17 cellular contexts compared by ENCODE assay signal in the genomic region with DNA sequence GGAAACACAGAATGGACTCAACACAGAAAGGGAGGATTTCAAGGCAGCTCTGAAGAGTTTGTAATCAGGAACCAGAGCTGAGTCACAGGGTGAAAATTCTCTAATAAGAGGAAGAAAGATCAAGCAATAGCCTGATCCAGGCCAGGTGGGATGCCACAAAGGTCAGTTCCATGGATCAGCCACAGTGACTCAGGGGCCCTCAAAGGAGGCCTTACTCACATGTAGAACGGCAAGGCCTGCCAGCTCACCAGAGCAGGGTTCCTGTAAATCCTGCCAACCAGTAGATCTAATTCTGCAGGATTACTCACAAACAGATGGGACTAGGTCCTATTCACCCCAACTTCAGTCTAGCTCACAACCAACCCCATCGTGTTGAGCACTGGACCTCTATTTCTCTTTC.
A peak's percentile ranks its signal among the peaks of the same experiment; 100 is the strongest.
DNase-seq lines count a peak whose midpoint lies in the region; ATAC-seq and TF ChIP-seq lines count a peak whose summit lies in the region.
"Had no signal": no experiment of that assay in that cellular context is flagged by ENCODE, and none has a peak within 500 bp of the region (broad histone marks: within the 10 kb centered on the region; RNA-seq: fewer than 3 reads in every experiment).

No MANE protein-coding gene starts in this region.

- no peak overlapping the region for H3K4me3 Mint-ChIP-seq in activated CD8-positive, alpha-beta T cell treated with anti-CD3 and anti-CD28 coated beads for 36 hours
- H3K4me3 Mint-ChIP-seq in stimulated activated memory B cell treated with anti-CD40 and anti-IgM and Interleukin-4, amounts not matched to agents 10 μg/mL and 1 μg/mL and 100 μg/mL, for 72 hours: no peak overlapping the region
- H3K4me3 Mint-ChIP-seq: activated naive CD8-positive, alpha-beta T cell treated with anti-CD3 and anti-CD28 coated beads, Interleukin-2, amount 50 U/mL, for 24 hours; CD4-positive, alpha-beta T cell; stimulated activated effector memory CD8-positive, alpha-beta T cell treated with anti-CD3 and anti-CD28 coated beads, Interleukin-12 subunit alpha, Interleukin-12 subunit beta, amount 100 ng/mL, for 72 hours had no signal

- H3K4me1 Mint-ChIP-seq in activated CD8-positive, alpha-beta T cell treated with anti-CD3 and anti-CD28 coated beads for 36 hours (ENCODE audit: low read depth): no peaks in the 10 kb centered on the region
- H3K4me1 Mint-ChIP-seq in stimulated activated memory B cell treated with anti-CD40 and anti-IgM and Interleukin-4, amounts not matched to agents 10 μg/mL and 1 μg/mL and 100 μg/mL, for 72 hours: no peaks in the 10 kb centered on the region
- H3K4me1 Mint-ChIP-seq: activated naive CD8-positive, alpha-beta T cell treated with anti-CD3 and anti-CD28 coated beads, Interleukin-2, amount 50 U/mL, for 24 hours; stimulated activated effector memory CD8-positive, alpha-beta T cell treated with anti-CD3 and anti-CD28 coated beads, Interleukin-12 subunit alpha, Interleukin-12 subunit beta, amount 100 ng/mL, for 72 hours had no signal

- intact Hi-C loops in activated CD8-positive, alpha-beta T cell treated with anti-CD3 and anti-CD28 coated beads for 36 hours (cut with micrococcal nuclease): no loop called here

- CTCF ChIA-PET in activated CD8-positive, alpha-beta T cell treated with anti-CD3 and anti-CD28 coated beads for 36 hours (lab: Charles Lee): no interaction called here

- ATAC-seq in activated CD8-positive, alpha-beta T cell treated with anti-CD3 and anti-CD28 coated beads for 36 hours: no peak
- no peak for ATAC-seq in stimulated activated memory B cell treated with anti-CD40 and anti-IgM and Interleukin-4, amounts not matched to agents 10 μg/mL and 1 μg/mL and 100 μg/mL, for 72 hours
- ATAC-seq: activated naive CD8-positive, alpha-beta T cell treated with anti-CD3 and anti-CD28 coated beads, Interleukin-2, amount 50 U/mL, for 24 hours; stimulated activated effector memory CD8-positive, alpha-beta T cell treated with anti-CD3 and anti-CD28 coated beads, Interleukin-12 subunit alpha, Interleukin-12 subunit beta, amount 100 ng/mL, for 72 hours had no signal

- no peaks in the 10 kb centered on the region for H3K36me3 Mint-ChIP-seq in activated CD8-positive, alpha-beta T cell treated with anti-CD3 and anti-CD28 coated beads for 36 hours (ENCODE audit: low read depth)
- no peaks in the 10 kb centered on the region for H3K36me3 Mint-ChIP-seq in stimulated activated memory B cell treated with anti-CD40 and anti-IgM and Interleukin-4, amounts not matched to agents 10 μg/mL and 1 μg/mL and 100 μg/mL, for 72 hours
- H3K36me3 Mint-ChIP-seq: stimulated activated effector memory CD8-positive, alpha-beta T cell treated with anti-CD3 and anti-CD28 coated beads, Interleukin-12 subunit alpha, Interleukin-12 subunit beta, amount 100 ng/mL, for 72 hours had no signal

- no peak overlapping the region for H3K27ac Mint-ChIP-seq in activated CD8-positive, alpha-beta T cell treated with anti-CD3 and anti-CD28 coated beads for 36 hours
- H3K27ac Mint-ChIP-seq in stimulated activated memory B cell treated with anti-CD40 and anti-IgM and Interleukin-4, amounts not matched to agents 10 μg/mL and 1 μg/mL and 100 μg/mL, for 72 hours: no peak overlapping the region
- H3K27ac Mint-ChIP-seq: activated naive CD8-positive, alpha-beta T cell treated with anti-CD3 and anti-CD28 coated beads, Interleukin-2, amount 50 U/mL, for 24 hours; CD4-positive, alpha-beta T cell; stimulated activated effector memory CD8-positive, alpha-beta T cell treated with anti-CD3 and anti-CD28 coated beads, Interleukin-12 subunit alpha, Interleukin-12 subunit beta, amount 100 ng/mL, for 72 hours had no signal

- no peak for TF ChIP-seq CTCF in activated CD8-positive, alpha-beta T cell treated with anti-CD3 and anti-CD28 coated beads for 36 hours (IDR thresholded peaks at IDR 0.05)

- DNase-seq in GM04504 (ENCODE audit: low read depth) (peak; percentile 36), LoVo (ENCODE audit: low spot score) (peak; percentile 37), dermis blood vessel endothelial cell (peak; percentile 4), renal cortical epithelial cell (ENCODE audit: low read depth) (peak; percentile 93), KBM-7 (no peak), NCI-H146 treated with DMSO at 0.1 percent for 48 hours (lab: John Stamatoyannopoulos, UW; ENCODE audit: unreplicated experiment) (no peak)
- no peak for DNase-seq in activated CD8-positive, alpha-beta T cell treated with anti-CD3 and anti-CD28 coated beads for 36 hours
- DNase-seq: activated CD4-positive, alpha-beta T cell treated with anti-CD3 and anti-CD28 coated beads, Interleukin-2, amount 50 U/mL, for 4 hours; activated naive CD8-positive, alpha-beta T cell treated with anti-CD3 and anti-CD28 coated beads, Interleukin-2, amount 50 U/mL, for 24 hours; CD4-positive, alpha-beta T cell; kidney; NCI-H1930; NCI-H510A; ovary; trophoblast cell had no signal

- no peaks in the 10 kb centered on the region for H3K27me3 Mint-ChIP-seq in activated CD8-positive, alpha-beta T cell treated with anti-CD3 and anti-CD28 coated beads for 36 hours
- no peaks in the 10 kb centered on the region for H3K27me3 Mint-ChIP-seq in stimulated activated memory B cell treated with anti-CD40 and anti-IgM and Interleukin-4, amounts not matched to agents 10 μg/mL and 1 μg/mL and 100 μg/mL, for 72 hours
- H3K27me3 Mint-ChIP-seq: activated naive CD8-positive, alpha-beta T cell treated with anti-CD3 and anti-CD28 coated beads, Interleukin-2, amount 50 U/mL, for 24 hours; CD4-positive, alpha-beta T cell had no signal

- in situ Hi-C loops in KBM-7 (cut with MboI; ENCODE audit: low pct_unique_long_range_greater_than_20kb, low sequenced_read_pairs): no loop called here

- H3K9me3 Mint-ChIP-seq in activated CD8-positive, alpha-beta T cell treated with anti-CD3 and anti-CD28 coated beads for 36 hours: no peaks in the 10 kb centered on the region
- no peaks in the 10 kb centered on the region for H3K9me3 Mint-ChIP-seq in stimulated activated memory B cell treated with anti-CD40 and anti-IgM and Interleukin-4, amounts not matched to agents 10 μg/mL and 1 μg/mL and 100 μg/mL, for 72 hours
- H3K9me3 Mint-ChIP-seq: activated naive CD8-positive, alpha-beta T cell treated with anti-CD3 and anti-CD28 coated beads, Interleukin-2, amount 50 U/mL, for 24 hours; stimulated activated effector memory CD8-positive, alpha-beta T cell treated with anti-CD3 and anti-CD28 coated beads, Interleukin-12 subunit alpha, Interleukin-12 subunit beta, amount 100 ng/mL, for 72 hours had no signal

- POLR2A ChIA-PET in activated CD8-positive, alpha-beta T cell treated with anti-CD3 and anti-CD28 coated beads for 36 hours (lab: Charles Lee): no interaction called here

Comparison
In these comparisons a context has a peak if more than half of its experiments do, and no peak if none do; other contexts are left out.
1. DNase-seq: peak in GM04504 (single experiment), LoVo (single experiment), dermis blood vessel endothelial cell (single experiment) and renal cortical epithelial cell (single experiment); none in activated CD8-positive, alpha-beta T cell treated with anti-CD3 and anti-CD28 coated beads for 36 hours (single experiment), KBM-7 (single experiment) and NCI-H146 treated with DMSO at 0.1 percent for 48 hours (single experiment).